ENCODE assay signal across 2 cellular contexts in genomic region chr19:38196245-38196837, GRCh38.
TF ChIP-seq lines count a peak whose summit lies in the region.

No MANE protein-coding gene starts in this region.

TF ChIP-seq in HepG2, 621 proteins besides CTCF, POLR2A, EP300 and RAD21:
- peak; percentile 16; the same call in 1 of the 2 replicates for TF ChIP-seq ZNF687 (CRISPR knock-in tag; IDR thresholded peaks at IDR 0.05)
- TF ChIP-seq ESRRA (CRISPR knock-in tag; IDR thresholded peaks at IDR 0.05; ENCODE audit: low read depth): peak; percentile 88
- peak; percentile 57; the same call in 1 of the 2 replicates for TF ChIP-seq NR2F6 (IDR thresholded peaks at IDR 0.05)
- TF ChIP-seq NR2F6 (CRISPR knock-in tag; IDR thresholded peaks at IDR 0.05): no peak
- TF ChIP-seq ZNF33B (CRISPR knock-in tag; IDR thresholded peaks at IDR 0.05): no peak
- no peak for TF ChIP-seq ZNF772 (CRISPR knock-in tag; IDR thresholded peaks at IDR 0.05)
- TF ChIP-seq NR2F2 (IDR thresholded peaks at IDR 0.05; ENCODE audit: borderline replicate concordance, low read depth): peak; percentile 62; the same call in 1 of the 2 replicates
- 0 out of 2 replicates have a peak, but pooled peaks have one; percentile 22 for TF ChIP-seq NCOR1 (IDR thresholded peaks at IDR 0.05; ENCODE audit: borderline replicate concordance, low read length)
- TF ChIP-seq NR2C2 (CRISPR knock-in tag; IDR thresholded peaks at IDR 0.05; ENCODE audit: borderline replicate concordance): 0 out of 2 replicates have a peak, but pooled peaks have one; percentile 33

TF ChIP-seq in K562, 482 proteins besides CTCF, POLR2A, EP300 and RAD21:
- TF ChIP-seq NR2C1 (IDR thresholded peaks at IDR 0.05): peak; percentile 74
- TF ChIP-seq NR2C1 (tag; IDR thresholded peaks at IDR 0.05): peak; percentile 53; the same call in 1 of the 2 replicates
- peak; percentile 96 for TF ChIP-seq ESRRA (IDR thresholded peaks at IDR 0.05; ENCODE audit: borderline replicate concordance, low read depth)
- no peak for TF ChIP-seq ATF2 (CRISPR knock-in tag; IDR thresholded peaks at IDR 0.05)
- TF ChIP-seq ZNF3 (CRISPR knock-in tag; IDR thresholded peaks at IDR 0.05): no peak
- TF ChIP-seq DACH1 (IDR thresholded peaks at IDR 0.05; ENCODE audit: partially characterized antibody): no peak
- 0 out of 4 replicates have a peak, but pooled peaks of 1 of the 2 experiments have one; percentile 17 for TF ChIP-seq HDAC1 (IDR thresholded peaks at IDR 0.05)
- TF ChIP-seq ARNT (IDR thresholded peaks at IDR 0.05): peak in 1 of 2 experiments; percentile 38; a peak in 1 of 4 replicates
- TF ChIP-seq NFXL1 (CRISPR knock-in tag; IDR thresholded peaks at IDR 0.05): no peak
- no peak for TF ChIP-seq ZNF24 (IDR thresholded peaks at IDR 0.05)
- no peak for TF ChIP-seq RERE (CRISPR knock-in tag; IDR thresholded peaks at IDR 0.05; ENCODE audit: borderline replicate concordance)
- peak; percentile 30; the same call in 1 of the 2 replicates for TF ChIP-seq MAX (CRISPR knock-in tag; IDR thresholded peaks at IDR 0.05)
- peak; percentile 31 to 58; a peak in 1 of 4 replicates for TF ChIP-seq TRIM24 (IDR thresholded peaks at IDR 0.05)
- no peak for TF ChIP-seq IRF2 (CRISPR knock-in tag; IDR thresholded peaks at IDR 0.05)
- TF ChIP-seq FOS (IDR thresholded peaks at IDR 0.05; ENCODE audit: extremely low read depth, insufficient read length): no peak
- peak; percentile 89; the same call in 1 of the 2 replicates for TF ChIP-seq NR2C2 (CRISPR knock-in tag; IDR thresholded peaks at IDR 0.05)
- peak; percentile 50; the same call in 1 of the 2 replicates for TF ChIP-seq NR2C2 (tag; IDR thresholded peaks at IDR 0.05)
- no peak for TF ChIP-seq MCM7 (IDR thresholded peaks at IDR 0.05)
- peak; percentile 74; the same call in 1 of the 2 replicates for TF ChIP-seq ZNF740 (CRISPR knock-in tag; IDR thresholded peaks at IDR 0.05)
- TF ChIP-seq ZNF740 (tag; IDR thresholded peaks at IDR 0.05): no peak
TF ChIP-seq in K562: peak in this region for 8.
